9 cellular contexts compared by ENCODE assay signal in the genomic region with DNA sequence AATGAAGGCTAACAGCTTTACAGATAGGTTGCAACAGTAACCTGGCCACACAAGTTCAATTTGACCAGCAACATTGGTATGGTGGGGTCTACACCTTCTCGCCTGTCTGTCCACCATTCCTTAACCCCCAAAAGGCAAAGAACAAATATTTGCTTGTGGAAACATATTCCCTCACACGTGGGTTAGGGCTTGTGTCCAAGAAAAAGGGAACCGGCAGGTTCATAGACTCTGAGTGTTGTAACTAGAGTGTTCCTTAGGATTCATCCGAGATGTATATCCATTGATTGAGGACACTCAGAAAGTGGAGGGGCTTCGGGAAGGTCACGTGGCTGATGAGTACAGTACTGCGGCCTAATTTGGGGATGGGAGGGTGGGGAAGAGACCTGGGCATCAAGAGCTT. TPM values are rescaled to one million over a fixed set of nuclear protein-coding genes. Genes with fewer than 3 reads are reported as not detected.
DNase-seq lines count a peak whose midpoint lies in the region; ATAC-seq, FAIRE-seq and TF ChIP-seq lines count a peak whose summit lies in the region.
"Had no signal": no experiment of that assay in that cellular context is flagged by ENCODE, and none has a peak within 500 bp of the region (broad histone marks: within the 10 kb centered on the region; RNA-seq: fewer than 3 reads in every experiment).

No MANE protein-coding gene starts in this region.

- peaks cover 4% of the 10 kb centered on the region for H3K27me3 ChIP-seq in CD8-positive, alpha-beta memory T cell (ENCODE audit: insufficient read depth, low read length, poor library complexity, severe bottlenecking)
- no peaks in the 10 kb centered on the region for H3K27me3 ChIP-seq in esophagus muscularis mucosa

- H3K4me1 Mint-ChIP-seq in CD8-positive, alpha-beta memory T cell, result peaks cover 12 to 23% (median 16%) of the 10 kb centered on the region in 3 donors
- H3K4me1 Mint-ChIP-seq in activated CD4-positive, alpha-beta T cell treated with anti-CD3 and anti-CD28 coated beads for 36 hours, result peaks cover 23% of the 10 kb centered on the region

- no peak overlapping the region for H3K27ac Mint-ChIP-seq in CD8-positive, alpha-beta memory T cell
- no peak overlapping the region for H3K27ac Mint-ChIP-seq in activated CD4-positive, alpha-beta T cell treated with anti-CD3 and anti-CD28 coated beads for 36 hours

- H3K9me3 ChIP-seq in CD8-positive, alpha-beta memory T cell (ENCODE audit: low read length), result no peaks in the 10 kb centered on the region
- no peaks in the 10 kb centered on the region for H3K9me3 ChIP-seq in esophagus muscularis mucosa

- TF ChIP-seq CTCF in esophagus muscularis mucosa (IDR thresholded peaks at IDR 0.05), result no peak

- no peak for FAIRE-seq in RCC 7860 (lab: Jason Lieb, UNC)

- DNase-seq in CD8-positive, alpha-beta memory T cell, result no peak
- DNase-seq in RCC 7860 (ENCODE audit: low spot score) (peak; percentile 4), esophagus muscularis mucosa (ENCODE audit: extremely low spot score) (no peak), pons (ENCODE audit: low spot score) (peak; percentile 11), UCSD-AML1 (lab: John Stamatoyannopoulos, UW; ENCODE audit: unreplicated experiment) (no peak), AG08396 (ENCODE audit: low spot score) (no peak), cerebellum (ENCODE audit: low spot score) (no peak)
- DNase-seq in activated CD4-positive, alpha-beta T cell treated with anti-CD3 and anti-CD28 coated beads for 36 hours, result no peak

- peak overlapping the region; percentile 49 to 81 (median 75) for H3K4me3 Mint-ChIP-seq in CD8-positive, alpha-beta memory T cell
- H3K4me3 Mint-ChIP-seq in activated CD4-positive, alpha-beta T cell treated with anti-CD3 and anti-CD28 coated beads for 36 hours, result no peak overlapping the region

- no peak overlapping the region for H3K4me3 ChIP-seq in CD8-positive, alpha-beta memory T cell (ENCODE audit: low read length)
- peak overlapping the region; percentile 20 to 74 (median 44) for H3K4me3 ChIP-seq in esophagus muscularis mucosa

- no peak for TF ChIP-seq POLR2A in esophagus muscularis mucosa (IDR thresholded peaks at IDR 0.05; ENCODE audit: low read depth)

- TF ChIP-seq EP300 in esophagus muscularis mucosa (IDR thresholded peaks at IDR 0.05), result no peak

- no peak for ATAC-seq in activated CD4-positive, alpha-beta T cell treated with anti-CD3 and anti-CD28 coated beads for 36 hours

- no peaks in the 10 kb centered on the region for H3K9me3 Mint-ChIP-seq in CD8-positive, alpha-beta memory T cell
- H3K9me3 Mint-ChIP-seq in activated CD4-positive, alpha-beta T cell treated with anti-CD3 and anti-CD28 coated beads for 36 hours (ENCODE audit: low read depth), result no peaks in the 10 kb centered on the region

- no peak overlapping the region for H3K27ac ChIP-seq in CD8-positive, alpha-beta memory T cell (ENCODE audit: low read depth, low read length)
- peak overlapping the region; percentile 94 to 100 (median 98) for H3K27ac ChIP-seq in esophagus muscularis mucosa (replicated peaks in 1 of 4)

- CTCF ChIA-PET in CD8-positive, alpha-beta memory T cell (lab: Charles Lee), result no interaction called here
- CTCF ChIA-PET in activated CD4-positive, alpha-beta T cell treated with anti-CD3 and anti-CD28 coated beads for 36 hours (lab: Charles Lee), result no interaction called here

- H3K36me3 ChIP-seq in CD8-positive, alpha-beta memory T cell (ENCODE audit: insufficient read depth, low read length), result no peaks in the 10 kb centered on the region
- H3K36me3 ChIP-seq in esophagus muscularis mucosa, result no peaks in the 10 kb centered on the region

- intact Hi-C loops in esophagus muscularis mucosa (cut with DNase I), result no loop called here
- intact Hi-C loops in activated CD4-positive, alpha-beta T cell treated with anti-CD3 and anti-CD28 coated beads for 36 hours (cut with DNase I, micrococcal nuclease), result loop anchor here (5.0 kb wide), 3 partner anchors 112 to 723 kb away; a partner anchor contains a TSS

- WGBS in esophagus muscularis mucosa, result 66% methylated on average over 7 of the region's 7 CpGs

- peaks cover 5% of the 10 kb centered on the region for H3K4me1 ChIP-seq in CD8-positive, alpha-beta memory T cell (ENCODE audit: insufficient read depth, low read length)
- H3K4me1 ChIP-seq in esophagus muscularis mucosa, result peaks cover 42 to 66% (median 64%) of the 10 kb centered on the region in 4 donors

- POLR2A ChIA-PET in CD8-positive, alpha-beta memory T cell (lab: Charles Lee), result interaction anchor here (0.6 kb wide), 1 partner anchor 111 kb away, joined by 3 read pairs; no protein-coding TSS in a partner anchor
- POLR2A ChIA-PET in activated CD4-positive, alpha-beta T cell treated with anti-CD3 and anti-CD28 coated beads for 36 hours (lab: Charles Lee), result interaction anchor here (0.6 kb wide), 1 partner anchor 552 kb away, joined by 8 read pairs; no protein-coding TSS in a partner anchor

- H3K27me3 Mint-ChIP-seq in CD8-positive, alpha-beta memory T cell, result peaks cover 6% of the 10 kb centered on the region in 2 donors
- H3K27me3 Mint-ChIP-seq in activated CD4-positive, alpha-beta T cell treated with anti-CD3 and anti-CD28 coated beads for 36 hours, result no peaks in the 10 kb centered on the region

- no peaks in the 10 kb centered on the region for H3K36me3 Mint-ChIP-seq in CD8-positive, alpha-beta memory T cell
- H3K36me3 Mint-ChIP-seq in activated CD4-positive, alpha-beta T cell treated with anti-CD3 and anti-CD28 coated beads for 36 hours (ENCODE audit: low read depth), result no peaks in the 10 kb centered on the region

RNA-seq across cellular contexts. Expression of a gene that starts 54.1 kb away (rescaled TPM):
- total RNA-seq in CD8-positive, alpha-beta memory T cell, result not detected
- not detected for polyA plus RNA-seq in CD8-positive, alpha-beta memory T cell
- total RNA-seq in esophagus muscularis mucosa, result not detected
- total RNA-seq in activated CD4-positive, alpha-beta T cell treated with anti-CD3 and anti-CD28 coated beads for 36 hours, result not detected
- total RNA-seq in cerebellum, result not detected
- total RNA-seq: T-helper 1 cell treated with Interleukin-12 subunit alpha and Interleukin-12 subunit beta and Interleukin-4 antibody, amounts not matched to agents 30 ng/mL and 1 ng/mL, for 36 hours had no signal

Comparison
In these comparisons a context has a peak if more than half of its experiments do, and no peak if none do; other contexts are left out.
1. DNase-seq: peak in RCC 7860 (single experiment) and pons (single experiment); none in CD8-positive, alpha-beta memory T cell (0 of 5), esophagus muscularis mucosa (single experiment), UCSD-AML1 (single experiment), AG08396 (single experiment), activated CD4-positive, alpha-beta T cell treated with anti-CD3 and anti-CD28 coated beads for 36 hours (single experiment) and cerebellum (single experiment).